ENCODE assay signal across 9 cellular contexts in the genomic region with DNA sequence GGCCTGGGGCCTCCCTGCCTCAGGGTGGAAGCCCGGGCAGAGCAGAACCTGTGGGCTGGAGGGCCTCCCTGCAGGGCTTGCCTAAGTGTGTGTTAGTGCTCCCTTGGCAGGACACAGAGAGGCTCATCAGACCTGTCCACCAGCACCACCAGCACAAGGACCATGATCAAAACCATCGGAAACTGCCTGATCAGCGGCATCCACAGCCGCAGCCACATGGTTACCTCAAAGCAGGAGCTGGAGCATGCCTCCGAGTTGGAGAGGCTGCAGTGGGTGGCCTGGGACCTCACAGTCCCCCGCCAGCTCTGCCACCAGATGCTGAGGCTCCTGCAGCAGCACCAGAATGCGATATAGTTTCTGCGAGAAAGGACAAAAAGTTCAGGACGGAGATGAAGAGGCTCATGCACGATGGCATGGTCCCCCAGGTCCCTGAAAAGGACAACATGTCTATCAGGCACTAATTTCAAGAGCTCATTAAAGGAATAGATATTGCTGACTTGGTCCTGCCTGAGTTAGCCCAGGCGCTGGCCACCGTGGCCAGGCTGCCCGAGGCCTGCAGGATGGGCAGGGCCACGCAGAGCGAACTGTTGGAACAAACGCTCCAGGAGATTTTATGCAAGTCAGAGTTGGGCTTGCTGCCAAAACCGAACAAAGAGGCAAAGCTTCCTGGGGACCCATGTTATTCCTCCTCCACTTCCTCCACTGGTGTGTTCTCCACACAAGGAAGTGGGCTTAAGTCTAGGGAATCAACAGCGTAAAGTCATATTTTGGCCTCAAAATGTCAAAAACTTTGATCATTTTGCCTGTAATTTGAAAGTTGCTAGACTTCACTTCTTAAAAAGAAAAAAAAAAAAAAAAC.
DNase-seq lines count a peak whose midpoint lies in the region; ATAC-seq and TF ChIP-seq lines count a peak whose summit lies in the region.
"Had no signal": no experiment of that assay in that cellular context is flagged by ENCODE, and none has a peak within 500 bp of the region (broad histone marks: within the 10 kb centered on the region; RNA-seq: fewer than 3 reads in every experiment).

No MANE protein-coding gene starts in this region.

- CTCF ChIA-PET in HEK293T (lab: Yijun Ruan, JAX) = interaction anchor here (0.7 to 1.1 kb wide), 3 partner anchors 9 to 22 kb away, joined by 3 read pairs; no protein-coding TSS in a partner anchor

- no peaks in the 10 kb centered on the region for H3K36me3 ChIP-seq in SK-N-MC (ENCODE audit: insufficient read depth, low read length)
- H3K36me3 ChIP-seq in skeletal muscle satellite cell (ENCODE audit: insufficient read depth, low read length) = no peaks in the 10 kb centered on the region

- H3K9me3 ChIP-seq in SK-N-MC (ENCODE audit: low read depth, low read length) = no peaks in the 10 kb centered on the region
- H3K9me3 ChIP-seq in skeletal muscle satellite cell (replicated peaks; ENCODE audit: low read length) = no peaks in the 10 kb centered on the region

- POLR2A ChIA-PET in HEK293T (lab: Yijun Ruan, JAX) = interaction anchor here (1.3 kb wide), 1 partner anchor 9 kb away, joined by 7 read pairs; no protein-coding TSS in a partner anchor

- DNase-seq in HEK293T (ENCODE audit: extremely low spot score) (peak; percentile 44), SK-N-MC (ENCODE audit: low read depth, low spot score) (no peak), cardiac septum (ENCODE audit: low spot score) (peak; percentile 90), NK-92 (lab: John Stamatoyannopoulos, UW; ENCODE audit: unreplicated experiment) (no peak)

- H3K27me3 ChIP-seq in skeletal muscle satellite cell (ENCODE audit: control insufficient read depth, insufficient read depth, low read length) = no peaks in the 10 kb centered on the region

- intact Hi-C loops in cardiac septum (cut with DNase I) = no loop called here

- H3K9ac ChIP-seq in SK-N-MC (ENCODE audit: insufficient read length) (peak overlapping the region; percentile 19), skeletal muscle satellite cell (ENCODE audit: low read depth, low read length) (peak overlapping the region; percentile 17)

- peak overlapping the region; percentile 52; the same call in 1 of the 2 replicates for H3K27ac ChIP-seq in SK-N-MC
- H3K27ac ChIP-seq: epithelial cell of prostate had no signal

- H3K4me3 ChIP-seq in SK-N-MC (peak overlapping the region; percentile 8; the same call in 1 of the 2 replicates), skeletal muscle satellite cell (ENCODE audit: low read length) (no peak overlapping the region)

- H3K4me1 ChIP-seq in skeletal muscle satellite cell (ENCODE audit: control insufficient read depth, insufficient read depth, low read length) = peaks cover 21% of the 10 kb centered on the region

- no peak for ATAC-seq in HG03469 (IDR thresholded peaks at IDR 0.05; ENCODE audit: unreplicated experiment)
- ATAC-seq in HG03432 (IDR thresholded peaks at IDR 0.05; ENCODE audit: unreplicated experiment) = no peak
- ATAC-seq in HG03565 (IDR thresholded peaks at IDR 0.05; ENCODE audit: unreplicated experiment) = no peak

- peak overlapping the region; percentile 29 for H3K4me2 ChIP-seq in skeletal muscle satellite cell (ENCODE audit: low read length)

TF ChIP-seq in HEK293T, 16 proteins besides CTCF, POLR2A, EP300 and RAD21:
- no peak for TF ChIP-seq SP1 (IDR thresholded peaks at IDR 0.05)
- TF ChIP-seq FOXM1 (IDR thresholded peaks at IDR 0.05; ENCODE audit: borderline replicate concordance) = no peak

Comparison
In these comparisons a context has a peak if more than half of its experiments do, and no peak if none do; other contexts are left out.
1. DNase-seq: peak in HEK293T (single experiment) and cardiac septum (single experiment); none in SK-N-MC (single experiment) and NK-92 (single experiment).